8 cellular contexts compared by ENCODE assay signal in genomic region chr19:58558623-58559274, GRCh38. TPM values are rescaled to one million over a fixed set of nuclear protein-coding genes. Genes with fewer than 3 reads are reported as not detected.
DNase-seq lines count a peak whose midpoint lies in the region; ATAC-seq and TF ChIP-seq lines count a peak whose summit lies in the region.

No MANE protein-coding gene starts in this region.

- H3K27me3 Mint-ChIP-seq in HFFc6 (ENCODE audit: insufficient read depth) = peaks cover 18% of the 10 kb centered on the region
- no peaks in the 10 kb centered on the region for H3K27me3 Mint-ChIP-seq in activated naive CD8-positive, alpha-beta T cell treated with anti-CD3 and anti-CD28 coated beads for 36 hours

- peak overlapping the region; percentile 100 for H3K27ac Mint-ChIP-seq in HFFc6
- peak overlapping the region; percentile 100 for H3K27ac Mint-ChIP-seq in activated naive CD8-positive, alpha-beta T cell treated with anti-CD3 and anti-CD28 coated beads for 36 hours

- no peaks in the 10 kb centered on the region for H4K20me1 ChIP-seq in OCI-LY7 (ENCODE audit: insufficient read depth, low read length)

- POLR2A ChIA-PET in OCI-LY7 (lab: Charles Lee) = interaction anchor here (0.6 to 1.0 kb wide), 2 partner anchors 20 to 30 kb away, joined by 3 read pairs; no protein-coding TSS in a partner anchor

- peaks cover 7% of the 10 kb centered on the region for H3K36me3 ChIP-seq in GM06990 (ENCODE audit: control insufficient read depth, insufficient read depth, low read length)
- peaks cover 41% of the 10 kb centered on the region for H3K36me3 ChIP-seq in OCI-LY7 (ENCODE audit: insufficient read depth, low read length)
- peaks cover 0 to 18% (median 11%) of the 10 kb centered on the region in 9 donors for H3K36me3 ChIP-seq in heart right ventricle

- CTCF ChIA-PET in OCI-LY7 (lab: Charles Lee; ENCODE audit: unreplicated experiment) = no interaction called here

- peak overlapping the region; percentile 99 for H3K4me3 Mint-ChIP-seq in HFFc6
- H3K4me3 Mint-ChIP-seq in activated naive CD8-positive, alpha-beta T cell treated with anti-CD3 and anti-CD28 coated beads for 36 hours = peak overlapping the region; percentile 99

- H3K4me2 ChIP-seq in OCI-LY7 (ENCODE audit: low read length) = peak overlapping the region; percentile 80

- peaks cover 26% of the 10 kb centered on the region for H3K79me2 ChIP-seq in OCI-LY7 (ENCODE audit: insufficient read depth, low read depth, low read length)

- H3K9me2 ChIP-seq in OCI-LY7 (ENCODE audit: insufficient read depth, low read length) = no peaks in the 10 kb centered on the region

- intact Hi-C loops in OCI-LY7 (cut with micrococcal nuclease; ENCODE audit: unreplicated experiment) = loop anchor here (1.0 kb wide), 3 partner anchors 14 to 40 kb away; partner anchors contain the start of genes MZF1 and TRIM28
- intact Hi-C loops in heart right ventricle (cut with DNase I) = loop anchor here in 2 of 10 donors (1.0 kb wide), 2 partner anchors 14 to 15 kb away; partner anchors contain the start of gene MZF1 (in 1 of the 2)

- BruUV-seq in OCI-LY7 (replicated peaks; lab: Mats Ljungman, UMichigan) = no TSS peak

- H3K9me3 ChIP-seq in OCI-LY7 (ENCODE audit: low read length) (no peaks in the 10 kb centered on the region), heart right ventricle (no peaks in the 10 kb centered on the region)

- H3K36me3 Mint-ChIP-seq in HFFc6 (ENCODE audit: low read depth) = peaks cover 31% of the 10 kb centered on the region
- H3K36me3 Mint-ChIP-seq in activated naive CD8-positive, alpha-beta T cell treated with anti-CD3 and anti-CD28 coated beads for 36 hours = peaks cover 63% of the 10 kb centered on the region

- H3K27ac ChIP-seq in OCI-LY7 (ENCODE audit: low read depth, low read length, poor library complexity, severe bottlenecking) = peak overlapping the region; percentile 89
- peak overlapping the region; percentile 98 to 100 (median 100) for H3K27ac ChIP-seq in heart right ventricle

- H3K4me1 ChIP-seq in OCI-LY7 (ENCODE audit: insufficient read depth, low read length, poor library complexity, severe bottlenecking) (peaks cover 49% of the 10 kb centered on the region), heart right ventricle (peaks cover 33 to 76% (median 65%) of the 10 kb centered on the region in 9 donors)

- DNase-seq in GM06990 (ENCODE audit: extremely low read depth, insufficient read length) = peak; percentile 99
- peak; percentile 98 for DNase-seq in HFFc6
- peak; percentile 99 for DNase-seq in OCI-LY7 (ENCODE audit: low spot score)
- peak; percentile 100 for DNase-seq in activated naive CD8-positive, alpha-beta T cell treated with anti-CD3 and anti-CD28 coated beads for 36 hours
- peak; percentile 99 to 100 for DNase-seq in heart right ventricle
- DNase-seq in putamen (ENCODE audit: low spot score) = peak; percentile 98
- no peak for DNase-seq in GOT3 (lab: John Stamatoyannopoulos, UW)
- DNase-seq in NK-92 treated with Interleukin-12 subunit alpha and Interleukin-12 subunit beta, amount 100 ng/mL, for 24 hours (lab: John Stamatoyannopoulos, UW) = no peak

- peak; percentile 76 to 93 (median 84) for ATAC-seq in heart right ventricle

- H3K27me3 ChIP-seq in GM06990 (replicated peaks; ENCODE audit: control insufficient read depth, insufficient read depth, low read length) (no peaks in the 10 kb centered on the region), heart right ventricle (peaks cover 0 to 24% (median 0%) of the 10 kb centered on the region in 7 donors)

- H3K4me3 ChIP-seq in GM06990 (replicated peaks; ENCODE audit: low read depth, low read length) (peak overlapping the region; percentile 94), OCI-LY7 (ENCODE audit: low read depth, low read length, poor library complexity, severe bottlenecking) (peak overlapping the region; percentile 88), heart right ventricle (peak overlapping the region; percentile 57 to 98 (median 76))

- no peak overlapping the region for H2AFZ ChIP-seq in OCI-LY7 (ENCODE audit: low read length)

- H3K4me1 Mint-ChIP-seq in HFFc6 (ENCODE audit: low read depth) = peaks cover 43% of the 10 kb centered on the region
- peaks cover 49% of the 10 kb centered on the region for H3K4me1 Mint-ChIP-seq in activated naive CD8-positive, alpha-beta T cell treated with anti-CD3 and anti-CD28 coated beads for 36 hours

- peaks cover 4% of the 10 kb centered on the region; the same call in 1 of the 2 replicates for H3K9me3 Mint-ChIP-seq in HFFc6
- H3K9me3 Mint-ChIP-seq in activated naive CD8-positive, alpha-beta T cell treated with anti-CD3 and anti-CD28 coated beads for 36 hours = no peaks in the 10 kb centered on the region

- no peak for TF ChIP-seq CTCF in GM06990 (IDR thresholded peaks at IDR 0.05; ENCODE audit: insufficient read depth, low read length, poor library complexity, severe bottlenecking)
- TF ChIP-seq CTCF in HFFc6 (IDR thresholded peaks at IDR 0.05) = no peak
- no peak for TF ChIP-seq CTCF in OCI-LY7 (conservative IDR thresholded peaks at IDR 0.05; ENCODE audit: low read length)
- peak in 1 of 9 donors; percentile 9 for TF ChIP-seq CTCF in heart right ventricle (IDR thresholded peaks at IDR 0.05)

- WGBS in heart right ventricle, 2 donors = 1% methylated on average over 71 to 76 of the region's 76 CpGs

RNA-seq across cellular contexts. Expression of gene UBE2M, which starts 0.3 kb away (rescaled TPM):
- total RNA-seq in HFFc6 (2021; fragmentation: NEBNext Ultra II Directional; extraction: Animal tissue kit (Norgen Biotek cat#: 25700)) = 100 to 1,000 TPM in 5 of 6 experiments, 10 to 100 TPM in 1; 91.5 to 114 (median 106) TPM
- total RNA-seq in OCI-LY7 (2014; rRNA removed; shearing (Covaris generic)) = 101 and 105 TPM in 2 replicates
- 117 and 130 TPM in 2 replicates for total RNA-seq in OCI-LY7 (2022)
- total RNA-seq in activated naive CD8-positive, alpha-beta T cell treated with anti-CD3 and anti-CD28 coated beads for 36 hours = 100 to 1,000 TPM; 154 to 162 TPM
- total RNA-seq in heart right ventricle = 100 to 1,000 TPM; 107 to 146 (median 122) TPM
- 100 to 1,000 TPM in 1 of 2 donors, 10 to 100 TPM in 1; 45.4 to 115 TPM for polyA plus RNA-seq in heart right ventricle

RNA-seq across cellular contexts. Expression of gene CHMP2A, which starts 3.8 kb away (rescaled TPM):
- total RNA-seq in HFFc6 (2021; fragmentation: NEBNext Ultra II Directional; extraction: Animal tissue kit (Norgen Biotek cat#: 25700)) = 100 to 1,000 TPM; 100 to 126 (median 120) TPM
- total RNA-seq in OCI-LY7 (2014; rRNA removed; shearing (Covaris generic)) = 72.7 and 108 TPM in 2 replicates
- total RNA-seq in OCI-LY7 (2022) (101 and 112 TPM in 2 replicates), heart right ventricle (100 to 1,000 TPM; 123 to 151 (median 131) TPM)
- total RNA-seq in activated naive CD8-positive, alpha-beta T cell treated with anti-CD3 and anti-CD28 coated beads for 36 hours = 10 to 100 TPM; 76.9 to 79.2 TPM
- polyA plus RNA-seq in heart right ventricle = 100 to 1,000 TPM; 239 to 349 TPM

RNA-seq across cellular contexts. Expression of gene MZF1, which starts 14.4 kb away (rescaled TPM):
- total RNA-seq in HFFc6 (2021; fragmentation: NEBNext Ultra II Directional; extraction: Animal tissue kit (Norgen Biotek cat#: 25700)) = 10 to 100 TPM in 3 of 6 experiments, 1 to 10 TPM in 3; 8.3 to 12.4 (median 9.3) TPM
- total RNA-seq in OCI-LY7 (2014; rRNA removed; shearing (Covaris generic)) = 20.7 and 30.0 TPM in 2 replicates
- total RNA-seq in OCI-LY7 (2022) (39.1 and 41.1 TPM in 2 replicates), heart right ventricle (10 to 100 TPM in 2 of 10 donors, 1 to 10 TPM in 8; 4.4 to 12.0 (median 8.3) TPM)
- total RNA-seq in activated naive CD8-positive, alpha-beta T cell treated with anti-CD3 and anti-CD28 coated beads for 36 hours = 10 to 100 TPM in 1 of 2 experiments, 1 to 10 TPM in 1; 10.0 to 10.2 TPM
- 10 to 100 TPM in 1 of 2 donors, 1 to 10 TPM in 1; 7.6 to 28.0 TPM for polyA plus RNA-seq in heart right ventricle

RNA-seq across cellular contexts. Expression of gene TRIM28, which starts 14.9 kb away (rescaled TPM):
- 100 to 1,000 TPM; 376 to 529 (median 445) TPM for total RNA-seq in HFFc6 (2021; fragmentation: NEBNext Ultra II Directional; extraction: Animal tissue kit (Norgen Biotek cat#: 25700))
- total RNA-seq in OCI-LY7 (2014; rRNA removed; shearing (Covaris generic)) = 551 and 729 TPM in 2 replicates
- total RNA-seq in OCI-LY7 (2022) = 601 and 603 TPM in 2 replicates
- total RNA-seq in activated naive CD8-positive, alpha-beta T cell treated with anti-CD3 and anti-CD28 coated beads for 36 hours = 100 to 1,000 TPM; 671 to 701 TPM
- 100 to 1,000 TPM; 121 to 163 (median 150) TPM for total RNA-seq in heart right ventricle
- 100 to 1,000 TPM; 105 to 129 TPM for polyA plus RNA-seq in heart right ventricle

RNA-seq across cellular contexts. Expression of gene ZBTB45, which starts 39.1 kb away (rescaled TPM):
- 10 to 100 TPM; 15.0 to 17.4 (median 16.7) TPM for total RNA-seq in HFFc6 (2021; fragmentation: NEBNext Ultra II Directional; extraction: Animal tissue kit (Norgen Biotek cat#: 25700))
- total RNA-seq in OCI-LY7 (2014; rRNA removed; shearing (Covaris generic)) = 6.7 and 10.7 TPM in 2 replicates
- total RNA-seq in OCI-LY7 (2022) = 14.7 and 16.4 TPM in 2 replicates
- 10 to 100 TPM; 11.1 to 11.8 TPM for total RNA-seq in activated naive CD8-positive, alpha-beta T cell treated with anti-CD3 and anti-CD28 coated beads for 36 hours
- 10 to 100 TPM in 5 of 10 donors, 1 to 10 TPM in 5; 7.7 to 13.3 (median 9.7) TPM for total RNA-seq in heart right ventricle
- 1 to 10 TPM; 7.1 to 8.7 TPM for polyA plus RNA-seq in heart right ventricle

Comparison
In these comparisons a context has a peak if more than half of its experiments do, and no peak if none do; other contexts are left out.
1. DNase-seq: peak in GM06990 (single experiment), HFFc6 (single experiment), OCI-LY7 (single experiment), activated naive CD8-positive, alpha-beta T cell treated with anti-CD3 and anti-CD28 coated beads for 36 hours (single experiment), heart right ventricle (2 of 2) and putamen (single experiment); none in GOT3 (single experiment) and NK-92 treated with Interleukin-12 subunit alpha and Interleukin-12 subunit beta, amount 100 ng/mL, for 24 hours (single experiment).
2. Peak in every context shown above with its lines, with median percentiles within 50 percentile points of each other: H3K4me3 ChIP-seq.